In genomic region chr7:111255576-111255975, GRCh38 we compare ENCODE assay signal across 15 cellular contexts.
DNase-seq lines count a peak whose midpoint lies in the region; ATAC-seq, FAIRE-seq and TF ChIP-seq lines count a peak whose summit lies in the region.
"Had no signal": no experiment of that assay in that cellular context is flagged by ENCODE, and none has a peak within 500 bp of the region (broad histone marks: within the 10 kb centered on the region; RNA-seq: fewer than 3 reads in every experiment).

No MANE protein-coding gene starts in this region.

- no peaks in the 10 kb centered on the region; the same call in 1 of the 2 replicates for H3K9me2 ChIP-seq in SK-N-SH

- intact Hi-C loops in activated T-helper 2 cell treated with anti-CD3 and anti-CD28 coated beads, Interferon-gamma antibody, Interleukin-2, Interleukin-4, amounts not matched to agents 10 μg/mL and 5 μg/mL and 100 μg/mL, durations not matched to agents 14 hours and 24 hours and 36 hours (cut with micrococcal nuclease), result no loop called here

- H3K36me3 Mint-ChIP-seq in activated T-helper 2 cell treated with anti-CD3 and anti-CD28 coated beads, Interferon-gamma antibody, Interleukin-2, Interleukin-4, amounts not matched to agents 10 μg/mL and 5 μg/mL and 100 μg/mL, durations not matched to agents 14 hours and 24 hours and 36 hours (ENCODE audit: low read depth), result no peaks in the 10 kb centered on the region
- peaks cover 6% of the 10 kb centered on the region for H3K36me3 Mint-ChIP-seq in activated CD8-positive, alpha-beta memory T cell treated with anti-CD3 and anti-CD28 coated beads, Interleukin-2, amount 10 ng/mL, durations not matched to agents 7 days and 5 days

- POLR2A ChIA-PET in SK-N-SH (lab: Yijun Ruan, JAX), result no interaction called here
- POLR2A ChIA-PET in RWPE1 (lab: Yijun Ruan, JAX; ENCODE audit: low non-redundant PET), result no interaction called here

- CTCF ChIA-PET in SK-N-SH (lab: Yijun Ruan, JAX) (no interaction called here), RWPE1 (lab: Yijun Ruan, JAX) (no interaction called here)
- CTCF ChIA-PET in activated CD8-positive, alpha-beta memory T cell treated with anti-CD3 and anti-CD28 coated beads, Interleukin-2, amount 10 ng/mL, durations not matched to agents 7 days and 5 days (lab: Charles Lee), result no interaction called here

- no peak for ATAC-seq in SK-N-SH treated with all-trans-retinoic acid at 6 μM for 48 hours
- no peak for ATAC-seq in activated CD8-positive, alpha-beta memory T cell treated with anti-CD3 and anti-CD28 coated beads, Interleukin-2, amount 10 ng/mL, durations not matched to agents 7 days and 5 days

- H3K36me3 ChIP-seq in SK-N-SH (replicated peaks in 1 of 2; ENCODE audit: control insufficient read depth in 1 of 2, insufficient read depth in 2 of 2, low read length in 1 of 2), result no peaks in the 10 kb centered on the region
- H3K36me3 ChIP-seq in bronchial epithelial cell (ENCODE audit: control insufficient read depth, insufficient read depth, low read length), result no peaks in the 10 kb centered on the region
- H3K36me3 ChIP-seq: SJCRH30 had no signal

- DNase-seq in SK-N-SH, result no peak
- DNase-seq in RWPE1 (ENCODE audit: low spot score), result peak; percentile 7
- DNase-seq in bronchial epithelial cell (ENCODE audit: low read depth), result peak; percentile 57
- peak; percentile 42 for DNase-seq in kidney tubule cell (ENCODE audit: low spot score)
- no peak for DNase-seq in stimulated activated naive CD4-positive, alpha-beta T cell (lab: John Stamatoyannopoulos, UW)
- no peak for DNase-seq in activated T-helper 2 cell treated with anti-CD3 and anti-CD28 coated beads, Interferon-gamma antibody, Interleukin-2, Interleukin-4, amounts not matched to agents 10 μg/mL and 5 μg/mL and 100 μg/mL, durations not matched to agents 14 hours and 24 hours and 36 hours (ENCODE audit: low spot score)
- no peak for DNase-seq in activated CD8-positive, alpha-beta memory T cell treated with anti-CD3 and anti-CD28 coated beads, Interleukin-2, amount 10 ng/mL, durations not matched to agents 7 days and 5 days
- DNase-seq: C1 segment of cervical spinal cord, DMS 273 treated with DMSO at 0.1 percent for 48 hours, MM.1S, NCI-H1105, NCI-H187, NCI-H524 treated with DMSO at 0.1 percent for 48 hours, SJCRH30 had no signal

- no peaks in the 10 kb centered on the region for H3K9me3 ChIP-seq in SK-N-SH

- no peak for TF ChIP-seq EP300 in SK-N-SH (IDR thresholded peaks at IDR 0.05; ENCODE audit: borderline replicate concordance in 1 of 2, low read depth in 1 of 2, low read length in 1 of 2)

- no peaks in the 10 kb centered on the region for H3K79me2 ChIP-seq in SK-N-SH (ENCODE audit: insufficient read depth)

- peaks cover 8% of the 10 kb centered on the region for H3K9me3 Mint-ChIP-seq in activated T-helper 2 cell treated with anti-CD3 and anti-CD28 coated beads, Interferon-gamma antibody, Interleukin-2, Interleukin-4, amounts not matched to agents 10 μg/mL and 5 μg/mL and 100 μg/mL, durations not matched to agents 14 hours and 24 hours and 36 hours
- H3K9me3 Mint-ChIP-seq in activated CD8-positive, alpha-beta memory T cell treated with anti-CD3 and anti-CD28 coated beads, Interleukin-2, amount 10 ng/mL, durations not matched to agents 7 days and 5 days (ENCODE audit: low read depth), result no peaks in the 10 kb centered on the region

- peaks cover 0 to 2% of the 10 kb centered on the region in 2 experiments; a peak in 2 of 4 replicates for H3K4me1 ChIP-seq in SK-N-SH (ENCODE audit: control insufficient read depth in 1 of 2, insufficient read depth in 2 of 2, low read depth in 1 of 2, low read length in 1 of 2)
- H3K4me1 ChIP-seq: SJCRH30 had no signal

- peaks cover 4% of the 10 kb centered on the region for H3F3A ChIP-seq in SK-N-SH (replicated peaks; ENCODE audit: insufficient read depth)

- no peak overlapping the region for H3K9ac ChIP-seq in SK-N-SH

- TF ChIP-seq CTCF in SK-N-SH (IDR thresholded peaks at IDR 0.05), result no peak
- TF ChIP-seq CTCF in RWPE1 (conservative IDR thresholded peaks at IDR 0.05; ENCODE audit: low read depth), result no peak
- no peak for TF ChIP-seq CTCF in bronchial epithelial cell (IDR thresholded peaks at IDR 0.05; ENCODE audit: insufficient read depth, low read length, severe bottlenecking)

- H3K27ac ChIP-seq in SK-N-SH (ENCODE audit: low read depth in 2 of 2, low read length in 1 of 2) (no peak overlapping the region), RWPE1 (no peak overlapping the region)
- H3K27ac ChIP-seq: SJCRH30 had no signal

- FAIRE-seq in bronchial epithelial cell (lab: Jason Lieb, UNC), result no peak

- H2AFZ ChIP-seq in SK-N-SH (ENCODE audit: low read depth), result no peak overlapping the region

- no peak overlapping the region for H3K27ac Mint-ChIP-seq in activated T-helper 2 cell treated with anti-CD3 and anti-CD28 coated beads, Interferon-gamma antibody, Interleukin-2, Interleukin-4, amounts not matched to agents 10 μg/mL and 5 μg/mL and 100 μg/mL, durations not matched to agents 14 hours and 24 hours and 36 hours
- H3K27ac Mint-ChIP-seq in activated CD8-positive, alpha-beta memory T cell treated with anti-CD3 and anti-CD28 coated beads, Interleukin-2, amount 10 ng/mL, durations not matched to agents 7 days and 5 days, result no peak overlapping the region

- no peaks in the 10 kb centered on the region for H3K27me3 Mint-ChIP-seq in activated T-helper 2 cell treated with anti-CD3 and anti-CD28 coated beads, Interferon-gamma antibody, Interleukin-2, Interleukin-4, amounts not matched to agents 10 μg/mL and 5 μg/mL and 100 μg/mL, durations not matched to agents 14 hours and 24 hours and 36 hours (ENCODE audit: low read depth)
- no peaks in the 10 kb centered on the region for H3K27me3 Mint-ChIP-seq in activated CD8-positive, alpha-beta memory T cell treated with anti-CD3 and anti-CD28 coated beads, Interleukin-2, amount 10 ng/mL, durations not matched to agents 7 days and 5 days

- no peak overlapping the region for H3K4me2 ChIP-seq in SK-N-SH

- no peak for TF ChIP-seq RAD21 in SK-N-SH (IDR thresholded peaks at IDR 0.05; ENCODE audit: low read length)

- H3K4me3 ChIP-seq in SK-N-SH (ENCODE audit: low read depth in 2 of 2, low read length in 1 of 2) (no peak overlapping the region), bronchial epithelial cell (ENCODE audit: low read depth, low read length) (no peak overlapping the region)
- H3K4me3 ChIP-seq: SJCRH30 had no signal

- H3K4me3 Mint-ChIP-seq in activated T-helper 2 cell treated with anti-CD3 and anti-CD28 coated beads, Interferon-gamma antibody, Interleukin-2, Interleukin-4, amounts not matched to agents 10 μg/mL and 5 μg/mL and 100 μg/mL, durations not matched to agents 14 hours and 24 hours and 36 hours (ENCODE audit: low read depth), result no peak overlapping the region
- H3K4me3 Mint-ChIP-seq in activated CD8-positive, alpha-beta memory T cell treated with anti-CD3 and anti-CD28 coated beads, Interleukin-2, amount 10 ng/mL, durations not matched to agents 7 days and 5 days, result no peak overlapping the region

- H4K20me1 ChIP-seq in SK-N-SH (ENCODE audit: insufficient read depth), result no peaks in the 10 kb centered on the region

- no peaks in the 10 kb centered on the region for H3K27me3 ChIP-seq in SK-N-SH (ENCODE audit: insufficient read depth)
- no peaks in the 10 kb centered on the region for H3K27me3 ChIP-seq in bronchial epithelial cell (ENCODE audit: control insufficient read depth, insufficient read depth, low read length)
- H3K27me3 ChIP-seq: SJCRH30 had no signal

- H3K4me1 Mint-ChIP-seq in activated T-helper 2 cell treated with anti-CD3 and anti-CD28 coated beads, Interferon-gamma antibody, Interleukin-2, Interleukin-4, amounts not matched to agents 10 μg/mL and 5 μg/mL and 100 μg/mL, durations not matched to agents 14 hours and 24 hours and 36 hours (ENCODE audit: low read depth), result no peaks in the 10 kb centered on the region
- no peaks in the 10 kb centered on the region for H3K4me1 Mint-ChIP-seq in activated CD8-positive, alpha-beta memory T cell treated with anti-CD3 and anti-CD28 coated beads, Interleukin-2, amount 10 ng/mL, durations not matched to agents 7 days and 5 days

TF ChIP-seq in SK-N-SH, 30 proteins besides CTCF, POLR2A, EP300 and RAD21 (continues in another document):
- 0 out of 2 replicates have a peak, but pooled peaks have one; percentile 6 for TF ChIP-seq JUND (IDR thresholded peaks at IDR 0.05)
- TF ChIP-seq USF2 (IDR thresholded peaks at IDR 0.05; ENCODE audit: borderline replicate concordance, low read depth, low read length), result no peak

TF ChIP-seq in SK-N-SH treated with all-trans-retinoic acid at 6 μM for 48 hours, 23 proteins besides CTCF, POLR2A, EP300 and RAD21 (continues in another document):
- no peak for TF ChIP-seq ISL1 (CRISPR knock-in tag; IDR thresholded peaks at IDR 0.05)
- TF ChIP-seq ZC3H10 (CRISPR knock-in tag; IDR thresholded peaks at IDR 0.05), result no peak
- TF ChIP-seq ZNF565 (CRISPR knock-in tag; conservative IDR thresholded peaks at IDR 0.05; ENCODE audit: low read depth), result no peak
- no peak for TF ChIP-seq POU6F1 (CRISPR knock-in tag; IDR thresholded peaks at IDR 0.05; ENCODE audit: borderline replicate concordance, low read depth)
- TF ChIP-seq RARB (CRISPR knock-in tag; IDR thresholded peaks at IDR 0.05), result no peak

Comparison
In these comparisons a context has a peak if more than half of its experiments do, and no peak if none do; other contexts are left out.
1. DNase-seq: peak in RWPE1 (single experiment), bronchial epithelial cell (single experiment) and kidney tubule cell (single experiment); none in SK-N-SH (single experiment), stimulated activated naive CD4-positive, alpha-beta T cell (0 of 6), activated T-helper 2 cell treated with anti-CD3 and anti-CD28 coated beads, Interferon-gamma antibody, Interleukin-2, Interleukin-4, amounts not matched to agents 10 μg/mL and 5 μg/mL and 100 μg/mL, durations not matched to agents 14 hours and 24 hours and 36 hours (single experiment) and activated CD8-positive, alpha-beta memory T cell treated with anti-CD3 and anti-CD28 coated beads, Interleukin-2, amount 10 ng/mL, durations not matched to agents 7 days and 5 days (single experiment).